In the genomic region with DNA sequence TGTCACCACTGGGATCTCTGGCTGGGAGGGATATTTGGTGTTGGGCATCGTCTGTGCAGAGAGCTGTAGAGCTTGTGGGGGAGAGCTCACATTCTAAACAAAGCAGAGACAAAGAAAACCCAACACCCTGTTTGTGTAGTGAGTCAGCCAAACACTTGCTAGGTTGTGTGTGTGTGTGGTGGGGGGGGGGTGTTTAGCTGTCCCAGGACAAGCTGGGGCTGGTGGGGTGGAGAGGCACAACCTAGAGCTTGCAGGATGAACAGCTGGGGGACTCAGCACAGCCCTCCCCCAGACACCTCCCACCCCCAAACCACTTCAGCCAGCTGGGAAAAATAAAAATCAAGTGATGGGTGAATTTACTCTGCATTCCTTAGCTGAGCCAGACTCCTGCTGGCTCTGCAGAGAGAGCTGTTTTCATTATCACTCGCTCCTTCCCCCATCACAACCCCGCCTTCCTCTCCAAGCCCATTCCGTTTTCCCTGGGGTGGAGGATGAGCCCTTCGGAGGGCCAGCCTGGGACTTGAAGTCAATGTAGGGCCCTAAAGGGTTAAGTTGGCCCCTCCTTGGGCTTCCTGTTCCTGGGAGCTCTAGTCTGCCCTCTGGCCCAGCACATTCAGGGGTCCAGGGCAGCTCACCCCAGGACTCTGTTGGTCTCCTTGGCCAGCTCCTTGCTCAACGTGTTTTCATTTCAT, we compare ENCODE assay signal across 9 cellular contexts. TPM values are rescaled to one million over a fixed set of nuclear protein-coding genes. Genes with fewer than 3 reads are reported as not detected.
A peak's percentile ranks its signal among the peaks of the same experiment; 100 is the strongest.
DNase-seq lines count a peak whose midpoint lies in the region; ATAC-seq, FAIRE-seq and TF ChIP-seq lines count a peak whose summit lies in the region.
"Had no signal": no experiment of that assay in that cellular context is flagged by ENCODE, and none has a peak within 500 bp of the region (broad histone marks: within the 10 kb centered on the region; RNA-seq: fewer than 3 reads in every experiment).

No MANE protein-coding gene starts in this region.

- FAIRE-seq in urothelium cell line (lab: Jason Lieb, UNC): no peak

- WGBS in mammary epithelial cell (ENCODE audit: low coverage, missing lambda C conversion rate): 5% methylated on average over 5 of the region's 6 CpGs

- intact Hi-C loops in mammary epithelial cell (cut with micrococcal nuclease): loop anchor here (1.0 kb wide), 1 partner anchor 55 kb away; no protein-coding TSS in a partner anchor

- no peaks in the 10 kb centered on the region for H3K36me3 ChIP-seq in mammary epithelial cell (ENCODE audit: insufficient read depth, low read length)

- no peaks in the 10 kb centered on the region for H3K9me3 Mint-ChIP-seq in activated T-cell treated with anti-CD3 and anti-CD28 coated beads, Interleukin-2, amount 50 U/mL, for 4 hours

- H3K4me1 ChIP-seq in mammary epithelial cell (ENCODE audit: insufficient read depth, low read length): peaks cover 29% of the 10 kb centered on the region

- no peak overlapping the region for H3K9ac ChIP-seq in mammary epithelial cell (ENCODE audit: insufficient read depth, low read length)

- H3K27me3 Mint-ChIP-seq in activated T-cell treated with anti-CD3 and anti-CD28 coated beads, Interleukin-2, amount 50 U/mL, for 4 hours (ENCODE audit: low read depth): peaks cover 27% of the 10 kb centered on the region

- no peaks in the 10 kb centered on the region for H3K9me3 ChIP-seq in mammary epithelial cell (replicated peaks; ENCODE audit: insufficient read depth, low read length)

- H2AFZ ChIP-seq in mammary epithelial cell (ENCODE audit: low read depth, low read length): peak overlapping the region; percentile 12

- BruUV-seq in mammary epithelial cell (replicated peaks; lab: Mats Ljungman, UMichigan): no TSS peak

- H3K27me3 ChIP-seq in mammary epithelial cell (ENCODE audit: insufficient read depth, low read length): no peaks in the 10 kb centered on the region

- ATAC-seq in activated T-cell treated with anti-CD3 and anti-CD28 coated beads, Interleukin-2, amount 50 U/mL, for 4 hours: no peak
- ATAC-seq in left lobe of liver: no peak

- peaks cover 11% of the 10 kb centered on the region for H3K4me1 Mint-ChIP-seq in activated T-cell treated with anti-CD3 and anti-CD28 coated beads, Interleukin-2, amount 50 U/mL, for 4 hours (ENCODE audit: low read depth)

- CTCF ChIA-PET in mammary epithelial cell (lab: Charles Lee; ENCODE audit: low non-redundant PET): interaction anchor here (0.6 to 4.1 kb wide), 5 partner anchors 30 to 83 kb away, joined by 3 to 32 read pairs (median 10); partner anchors contain the start of gene WDR38

- TF ChIP-seq CTCF in mammary epithelial cell (conservative IDR thresholded peaks at IDR 0.05 in 1 of 2, IDR thresholded peaks at IDR 0.05 in 1 of 2; ENCODE audit: extremely low read depth in 1 of 2, insufficient read depth in 1 of 2, low read depth in 1 of 2, low read length in 2 of 2): no peak

- no peak overlapping the region for H3K4me3 ChIP-seq in mammary epithelial cell (replicated peaks in 1 of 3; ENCODE audit: insufficient read depth in 1 of 3, low read depth in 2 of 3, low read length in 3 of 3)

- H4K20me1 ChIP-seq in mammary epithelial cell (ENCODE audit: insufficient read depth, low read length): no peaks in the 10 kb centered on the region

- no peak overlapping the region for H3K27ac ChIP-seq in mammary epithelial cell (ENCODE audit: insufficient read depth, low read depth, low read length)

- peak; percentile 7 to 14 for DNase-seq in activated T-cell treated with anti-CD3 and anti-CD28 coated beads, Interleukin-2, amount 50 U/mL, for 48 hours
- DNase-seq in activated T-cell treated with anti-CD3 and anti-CD28 coated beads, Interleukin-2, amount 50 U/mL, for 4 hours: no peak
- DNase-seq in mammary epithelial cell: peak; percentile 90
- peak; percentile 23 for DNase-seq in left lobe of liver (ENCODE audit: low spot score)
- DNase-seq in urothelium cell line (ENCODE audit: low spot score): peak; percentile 78
- DNase-seq in NCI-H2029 treated with DMSO at 0.1 percent for 48 hours (lab: John Stamatoyannopoulos, UW): no peak
- DNase-seq in activated effector memory CD4-positive, alpha-beta T cell treated with anti-CD3 and anti-CD28 coated beads, Interleukin-2, amount 50 U/mL, for 16 hours: no peak
- DNase-seq in RPMI8226: no peak
- DNase-seq: DND-41 had no signal

- H3K79me2 ChIP-seq in mammary epithelial cell (ENCODE audit: insufficient read depth, low read length): no peaks in the 10 kb centered on the region

- H3K4me2 ChIP-seq in mammary epithelial cell (ENCODE audit: insufficient read depth, low read depth, low read length): peak overlapping the region; percentile 56

- H3K4me3 Mint-ChIP-seq in activated T-cell treated with anti-CD3 and anti-CD28 coated beads, Interleukin-2, amount 50 U/mL, for 4 hours: no peak overlapping the region

- in situ Hi-C loops in mammary epithelial cell (cut with MboI; ENCODE audit: low sequenced_read_pairs in 2 of 2): loop anchor here (10.0 kb wide), 2 partner anchors 365 to 595 kb away; partner anchors contain the start of gene SCAI (in 1 of the 2)

- no peaks in the 10 kb centered on the region for H3K36me3 Mint-ChIP-seq in activated T-cell treated with anti-CD3 and anti-CD28 coated beads, Interleukin-2, amount 50 U/mL, for 4 hours (ENCODE audit: insufficient read depth)

- dilution Hi-C loops in mammary epithelial cell (cut with HindIII; ENCODE audit: low sequenced_read_pairs): loop anchor here (10.0 kb wide), 1 partner anchor 595 kb away; no protein-coding TSS in a partner anchor

RNA-seq across cellular contexts. Expression of gene OLFML2A, which starts 2.6 kb away (rescaled TPM):
- under 1 TPM in 1 of 3 donors, not detected in 2; 0.03 TPM for total RNA-seq in activated T-cell treated with anti-CD3 and anti-CD28 coated beads, Interleukin-2, amount 50 U/mL, for 4 hours
- total RNA-seq in mammary epithelial cell: 1 to 10 TPM; 4.2 to 6.2 TPM
- polyA plus RNA-seq in mammary epithelial cell: 1.6 TPM
- 2.3 TPM for polyA minus RNA-seq in mammary epithelial cell
- total RNA-seq in left lobe of liver: 0.35 TPM

RNA-seq across cellular contexts. Expression of gene NR6A1, which starts 8.4 kb away (rescaled TPM):
- total RNA-seq in activated T-cell treated with anti-CD3 and anti-CD28 coated beads, Interleukin-2, amount 50 U/mL, for 4 hours: 1 to 10 TPM; 2.3 to 3.5 (median 2.7) TPM
- total RNA-seq in mammary epithelial cell: 1 to 10 TPM; 3.2 to 4.8 TPM
- polyA plus RNA-seq in mammary epithelial cell: 0.76 TPM
- polyA minus RNA-seq in mammary epithelial cell: 1.1 TPM
- 2.4 TPM for total RNA-seq in left lobe of liver

Comparison
In these comparisons a context has a peak if more than half of its experiments do, and no peak if none do; other contexts are left out.
1. DNase-seq: peak in activated T-cell treated with anti-CD3 and anti-CD28 coated beads, Interleukin-2, amount 50 U/mL, for 48 hours (2 of 2), mammary epithelial cell (single experiment), left lobe of liver (single experiment) and urothelium cell line (single experiment); none in activated T-cell treated with anti-CD3 and anti-CD28 coated beads, Interleukin-2, amount 50 U/mL, for 4 hours (single experiment), NCI-H2029 treated with DMSO at 0.1 percent for 48 hours (single experiment), activated effector memory CD4-positive, alpha-beta T cell treated with anti-CD3 and anti-CD28 coated beads, Interleukin-2, amount 50 U/mL, for 16 hours (single experiment) and RPMI8226 (single experiment).